In the genomic region with DNA sequence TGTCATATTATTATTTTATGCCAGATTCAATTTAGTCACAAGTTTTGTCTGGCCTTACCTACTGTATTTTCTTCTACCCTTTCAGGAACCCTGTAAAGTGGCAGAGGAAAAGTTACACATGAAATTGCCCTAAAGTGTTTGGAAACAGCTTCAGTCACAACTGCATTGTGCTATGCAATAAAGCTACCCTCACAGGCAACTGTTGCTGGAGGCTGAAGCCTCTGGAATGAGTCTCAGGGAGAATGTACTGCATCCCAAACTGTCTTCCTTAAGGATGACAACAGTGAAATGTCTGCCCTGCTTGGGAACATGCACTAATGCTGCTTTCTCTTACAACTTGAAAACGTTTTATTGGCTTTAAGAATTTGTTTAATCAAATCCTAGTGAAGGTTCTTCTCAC, we compare ENCODE assay signal across 27 cellular contexts.
A peak's percentile ranks its signal among the peaks of the same experiment; 100 is the strongest.
DNase-seq lines count a peak whose midpoint lies in the region; ATAC-seq, FAIRE-seq and TF ChIP-seq lines count a peak whose summit lies in the region.
"Had no signal": no experiment of that assay in that cellular context is flagged by ENCODE, and none has a peak within 500 bp of the region (broad histone marks: within the 10 kb centered on the region; RNA-seq: fewer than 3 reads in every experiment).

No MANE protein-coding gene starts in this region.

- 0 out of 2 replicates have a peak, but pooled peaks cover 6% of the 10 kb centered on the region for H3K4me1 Mint-ChIP-seq in WTC11
- peaks cover 45% of the 10 kb centered on the region for H3K4me1 Mint-ChIP-seq in mesothelial cell of epicardium
- H3K4me1 Mint-ChIP-seq: activated CD4-positive, alpha-beta T cell treated with anti-CD3 and anti-CD28 coated beads, Interleukin-2, amount 10 ng/mL, durations not matched to agents 24 days and 14 days had no signal

- intact Hi-C loops in sigmoid colon (cut with DNase I), result no loop called here

- H3K27me3 ChIP-seq in sigmoid colon, result no peaks in the 10 kb centered on the region
- H3K27me3 ChIP-seq: neutrophil, right lobe of liver, transverse colon had no signal

- no peak for TF ChIP-seq EP300 in sigmoid colon (IDR thresholded peaks at IDR 0.05)

- H3K27ac ChIP-seq in HEK293 (ENCODE audit: extremely low read depth, low read depth, low read length) (no peak overlapping the region), sigmoid colon (no peak overlapping the region)
- H3K27ac ChIP-seq: HL-60, neutrophil, right lobe of liver, transverse colon, VCaP had no signal

- H3K9me3 Mint-ChIP-seq in WTC11, result no peaks in the 10 kb centered on the region
- H3K9me3 Mint-ChIP-seq in mesothelial cell of epicardium, result peaks cover 4% of the 10 kb centered on the region
- H3K9me3 Mint-ChIP-seq: activated CD4-positive, alpha-beta T cell treated with anti-CD3 and anti-CD28 coated beads, Interleukin-2, amount 10 ng/mL, durations not matched to agents 24 days and 14 days had no signal

- no peak for FAIRE-seq in GM12892 (lab: Jason Lieb, UNC)
- FAIRE-seq: G401.6 had no signal

- H3K36me3 Mint-ChIP-seq in WTC11 (no peaks in the 10 kb centered on the region), mesothelial cell of epicardium (peaks cover 3% of the 10 kb centered on the region)

- CTCF ChIA-PET in HEK293 (lab: Yijun Ruan, JAX), result interaction anchor here (0.7 kb wide), 1 partner anchor 460 kb away, joined by 3 read pairs; no protein-coding TSS in a partner anchor
- CTCF ChIA-PET in WTC11 (lab: Charles Lee), result no interaction called here

- H3K4me3 ChIP-seq in HEK293 (ENCODE audit: low read depth, low read length) (no peak overlapping the region), sigmoid colon (no peak overlapping the region)
- H3K4me3 ChIP-seq: right lobe of liver, transverse colon had no signal

- ATAC-seq in WTC11 (peak; percentile 43), GM19395 (IDR thresholded peaks at IDR 0.05; ENCODE audit: unreplicated experiment) (no peak)
- ATAC-seq: activated naive CD4-positive, alpha-beta T cell treated with anti-CD3 and anti-CD28 coated beads, Interleukin-2, amount 50 U/mL, for 72 hours; left colon; right lobe of liver had no signal

- no peak for DNase-seq in WTC11 (ENCODE audit: low spot score)
- DNase-seq in mesothelial cell of epicardium (ENCODE audit: low spot score in 2 of 2, unreplicated experiment in 2 of 2), result no peak
- no peak for DNase-seq in GM12892 (ENCODE audit: insufficient read length)
- DNase-seq in sigmoid colon, result no peak
- no peak for DNase-seq in kidney glomerular epithelial cell (lab: John Stamatoyannopoulos, UW)
- DNase-seq: activated CD4-positive, alpha-beta T cell treated with anti-CD3 and anti-CD28 coated beads, Interleukin-2, amount 10 ng/mL, durations not matched to agents 24 days and 14 days; activated effector memory CD4-positive, alpha-beta T cell treated with Interleukin-2 at 50 U/mL for 16 hours; activated T-cell treated with anti-CD3 and anti-CD28 coated beads, Interleukin-2, amount 50 U/mL, for 1 hour; C1 segment of cervical spinal cord; GOT3; hippocampal formation; left colon; MM.1S; NCI-H2029; NCI-H524 treated with DMSO at 0.1 percent for 48 hours; right lobe of liver; stimulated activated CD4-positive, alpha-beta T cell treated with anti-CD3 and anti-CD28 coated beads, Interleukin-4, amount 100 ng/mL, for 24 hours; transverse colon had no signal

- WGBS in sigmoid colon, 2 donors, result 3 to 30% methylated on average over 1 of the region's 1 CpG

- peaks cover 15% of the 10 kb centered on the region for H3K4me1 ChIP-seq in HEK293 (ENCODE audit: control insufficient read depth, insufficient read depth, low read length)
- no peaks in the 10 kb centered on the region for H3K4me1 ChIP-seq in sigmoid colon
- H3K4me1 ChIP-seq: right lobe of liver, transverse colon had no signal

- no peak for TF ChIP-seq POLR2A in GM12892 (IDR thresholded peaks at IDR 0.05; ENCODE audit: low read depth, low read length)
- TF ChIP-seq POLR2A in sigmoid colon (IDR thresholded peaks at IDR 0.05), result no peak

- H3K27me3 Mint-ChIP-seq in WTC11 (ENCODE audit: low read depth) (no peaks in the 10 kb centered on the region), mesothelial cell of epicardium (ENCODE audit: low read depth) (no peaks in the 10 kb centered on the region)
- H3K27me3 Mint-ChIP-seq: activated CD4-positive, alpha-beta T cell treated with anti-CD3 and anti-CD28 coated beads, Interleukin-2, amount 10 ng/mL, durations not matched to agents 24 days and 14 days had no signal

- POLR2A ChIA-PET in HEK293 (lab: Yijun Ruan, JAX) (no interaction called here), WTC11 (lab: Charles Lee) (no interaction called here)

- TF ChIP-seq CTCF in HEK293 (tag by site-specific recombination; IDR thresholded peaks at IDR 0.05) (no peak), WTC11 (IDR thresholded peaks at IDR 0.05) (no peak), mesothelial cell of epicardium (IDR thresholded peaks at IDR 0.05; ENCODE audit: unreplicated experiment) (no peak), sigmoid colon (IDR thresholded peaks at IDR 0.05) (no peak)

- H3K9me3 ChIP-seq in HEK293 (ENCODE audit: control insufficient read depth, insufficient read depth, low read depth, low read length) (no peaks in the 10 kb centered on the region), sigmoid colon (no peaks in the 10 kb centered on the region)
- H3K9me3 ChIP-seq: neutrophil, right lobe of liver, transverse colon had no signal

- H3K27ac Mint-ChIP-seq in WTC11 (no peak overlapping the region), mesothelial cell of epicardium (peak overlapping the region; percentile 79)
- H3K27ac Mint-ChIP-seq: activated CD4-positive, alpha-beta T cell treated with anti-CD3 and anti-CD28 coated beads, Interleukin-2, amount 10 ng/mL, durations not matched to agents 24 days and 14 days; activated naive CD4-positive, alpha-beta T cell treated with anti-CD3 and anti-CD28 coated beads, Interleukin-2, amount 50 U/mL, for 72 hours; progenitor cell of endocrine pancreas; T-helper 2 cell treated with Interferon-gamma antibody and Interleukin-4, amounts not matched to agents 5 μg/mL and 100 μg/mL, for 36 hours had no signal

- H3K36me3 ChIP-seq in HEK293 (ENCODE audit: control insufficient read depth in 2 of 2, insufficient read depth in 1 of 2, low read length in 2 of 2) (no peaks in the 10 kb centered on the region), sigmoid colon (no peaks in the 10 kb centered on the region)
- H3K36me3 ChIP-seq: neutrophil, right lobe of liver, transverse colon had no signal

- H3K4me3 Mint-ChIP-seq in WTC11 (no peak overlapping the region), mesothelial cell of epicardium (no peak overlapping the region)
- H3K4me3 Mint-ChIP-seq: activated CD4-positive, alpha-beta T cell treated with anti-CD3 and anti-CD28 coated beads, Interleukin-2, amount 10 ng/mL, durations not matched to agents 24 days and 14 days; T-helper 2 cell treated with Interferon-gamma antibody and Interleukin-4, amounts not matched to agents 5 μg/mL and 100 μg/mL, for 36 hours had no signal

TF ChIP-seq in HEK293, 187 proteins besides CTCF, POLR2A, EP300 and RAD21:
- TF ChIP-seq ZNF354C (tag by site-specific recombination; IDR thresholded peaks at IDR 0.05; ENCODE audit: borderline replicate concordance, low read depth), result no peak
- TF ChIP-seq, protein P1, sequence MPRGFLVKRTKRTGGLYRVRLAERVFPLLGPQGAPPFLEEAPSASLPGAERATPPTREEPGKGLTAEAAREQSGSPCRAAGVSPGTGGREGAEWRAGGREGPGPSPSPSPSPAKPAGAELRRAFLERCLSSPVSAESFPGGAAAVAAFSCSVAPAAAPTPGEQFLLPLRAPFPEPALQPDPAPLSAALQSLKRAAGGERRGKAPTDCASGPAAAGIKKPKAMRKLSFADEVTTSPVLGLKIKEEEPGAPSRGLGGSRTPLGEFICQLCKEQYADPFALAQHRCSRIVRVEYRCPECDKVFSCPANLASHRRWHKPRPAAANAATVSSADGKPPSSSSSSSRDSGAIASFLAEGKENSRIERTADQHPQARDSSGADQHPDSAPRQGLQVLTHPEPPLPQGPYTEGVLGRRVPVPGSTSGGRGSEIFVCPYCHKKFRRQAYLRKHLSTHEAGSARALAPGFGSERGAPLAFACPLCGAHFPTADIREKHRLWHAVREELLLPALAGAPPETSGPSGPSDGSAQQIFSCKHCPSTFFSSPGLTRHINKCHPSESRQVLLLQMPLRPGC (tag by site-specific recombination; IDR thresholded peaks at IDR 0.05), result no peak
- 0 out of 2 replicates have a peak, but pooled peaks have one; percentile 32 for TF ChIP-seq SCRT2 (tag by site-specific recombination; IDR thresholded peaks at IDR 0.05)

TF ChIP-seq in WTC11, 78 proteins besides CTCF, POLR2A, EP300 and RAD21 (continues in another document):
- TF ChIP-seq MLX (CRISPR knock-in tag; IDR thresholded peaks at IDR 0.05) (no peak), NFE2L1 (CRISPR knock-in tag; IDR thresholded peaks at IDR 0.05) (no peak), TP53 (CRISPR knock-in tag; IDR thresholded peaks at IDR 0.05) (no peak), IRF1 (CRISPR knock-in tag; IDR thresholded peaks at IDR 0.05) (no peak), PRRX2 (CRISPR knock-in tag; IDR thresholded peaks at IDR 0.05) (no peak)
- TF ChIP-seq, protein P2, sequence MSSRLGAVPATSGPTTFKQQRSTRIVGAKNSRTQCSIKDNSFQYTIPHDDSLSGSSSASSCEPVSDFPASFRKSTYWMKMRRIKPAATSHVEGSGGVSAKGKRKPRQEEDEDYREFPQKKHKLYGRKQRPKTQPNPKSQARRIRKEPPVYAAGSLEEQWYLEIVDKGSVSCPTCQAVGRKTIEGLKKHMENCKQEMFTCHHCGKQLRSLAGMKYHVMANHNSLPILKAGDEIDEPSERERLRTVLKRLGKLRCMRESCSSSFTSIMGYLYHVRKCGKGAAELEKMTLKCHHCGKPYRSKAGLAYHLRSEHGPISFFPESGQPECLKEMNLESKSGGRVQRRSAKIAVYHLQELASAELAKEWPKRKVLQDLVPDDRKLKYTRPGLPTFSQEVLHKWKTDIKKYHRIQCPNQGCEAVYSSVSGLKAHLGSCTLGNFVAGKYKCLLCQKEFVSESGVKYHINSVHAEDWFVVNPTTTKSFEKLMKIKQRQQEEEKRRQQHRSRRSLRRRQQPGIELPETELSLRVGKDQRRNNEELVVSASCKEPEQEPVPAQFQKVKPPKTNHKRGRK (CRISPR knock-in tag; IDR thresholded peaks at IDR 0.05; ENCODE audit: borderline replicate concordance), result no peak
